In the genomic region with DNA sequence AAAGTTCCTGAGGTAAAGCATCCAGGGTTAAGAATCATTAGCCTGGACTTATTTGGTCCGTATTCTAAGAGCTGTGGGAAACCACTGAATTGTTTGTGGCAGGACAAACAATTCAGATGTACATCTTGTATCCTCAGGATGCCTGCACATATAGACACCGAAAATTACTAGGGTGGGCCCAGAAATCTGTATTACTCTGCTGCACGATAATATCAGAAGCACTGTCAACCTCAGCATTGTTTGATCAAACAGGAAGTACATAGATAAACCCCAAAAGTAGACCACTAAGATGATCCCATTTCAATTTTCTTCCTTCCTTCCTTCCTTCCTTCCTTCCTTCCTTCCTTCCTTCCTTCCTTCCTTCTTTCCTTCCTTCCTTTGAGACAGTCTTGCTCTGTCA, we compare ENCODE assay signal across 25 cellular contexts. TPM values are rescaled to one million over a fixed set of nuclear protein-coding genes. Genes with fewer than 3 reads are reported as not detected.
DNase-seq lines count a peak whose midpoint lies in the region; ATAC-seq, FAIRE-seq and TF ChIP-seq lines count a peak whose summit lies in the region.
"Had no signal": no experiment of that assay in that cellular context is flagged by ENCODE, and none has a peak within 500 bp of the region (broad histone marks: within the 10 kb centered on the region; RNA-seq: fewer than 3 reads in every experiment).

No MANE protein-coding gene starts in this region.

- H3K9ac ChIP-seq in K562 (ENCODE audit: insufficient read depth in 1 of 2, low read depth in 2 of 2, low read length in 2 of 2) = no peak overlapping the region
- H3K9ac ChIP-seq: BLaER1 treated with 17β-estradiol and CSF1 and Interleukin-3, amounts not matched to agents 10 nM and 100 nM; GM23248 had no signal

- no peak for DNase-seq in activated naive CD4-positive, alpha-beta T cell treated with Interleukin-2 at 50 U/mL for 16 hours
- no peak for DNase-seq in K562 (ENCODE audit: extremely low read depth in 1 of 4, low spot score in 3 of 4)
- no peak for DNase-seq in stimulated activated naive B cell treated with anti-CD40 and anti-IgM and Interleukin-4, amounts not matched to agents 10 μg/mL and 1 μg/mL and 100 μg/mL, for 72 hours
- DNase-seq in MG63 = no peak
- DNase-seq in cardiac septum (ENCODE audit: low spot score) = no peak
- DNase-seq: ACHN; AML-193; BE2C; CD4-positive, alpha-beta T cell; CD8-positive, alpha-beta memory T cell; DMS79; EL; GDM1; GM23248; H7; HCEC 1CT had no signal

- H2AFZ ChIP-seq in K562 (ENCODE audit: low read depth, low read length) = no peak overlapping the region
- H2AFZ ChIP-seq: GM23248 had no signal

- no peak overlapping the region for H3K4me3 ChIP-seq in K562
- no peak overlapping the region for H3K4me3 ChIP-seq in MG63
- H3K4me3 ChIP-seq: BLaER1 treated with 17β-estradiol and CSF1 and Interleukin-3, amounts not matched to agents 10 nM and 100 nM; GM12878; GM23248 had no signal

- CTCF ChIA-PET in K562 (lab: Yijun Ruan, JAX; ENCODE audit: low intra/inter-chr PET ratio) = no interaction called here

- TF ChIP-seq EP300 in K562 (IDR thresholded peaks at IDR 0.05; ENCODE audit: low read length) = no peak

- H3K4me1 Mint-ChIP-seq in activated naive CD4-positive, alpha-beta T cell treated with anti-CD3 and anti-CD28 coated beads, Interleukin-2, amount 50 U/mL, for 24 hours = no peaks in the 10 kb centered on the region
- peaks cover 0 to 2% of the 10 kb centered on the region in 2 donors for H3K4me1 Mint-ChIP-seq in stimulated activated naive B cell treated with anti-CD40 and anti-IgM and Interleukin-4, amounts not matched to agents 10 μg/mL and 1 μg/mL and 100 μg/mL, for 72 hours

- H3K4me3 Mint-ChIP-seq in activated naive CD4-positive, alpha-beta T cell treated with anti-CD3 and anti-CD28 coated beads, Interleukin-2, amount 50 U/mL, for 24 hours = no peak overlapping the region
- H3K4me3 Mint-ChIP-seq in stimulated activated naive B cell treated with anti-CD40 and anti-IgM and Interleukin-4, amounts not matched to agents 10 μg/mL and 1 μg/mL and 100 μg/mL, for 72 hours = no peak overlapping the region
- H3K4me3 Mint-ChIP-seq: CD14-positive monocyte; CD4-positive, alpha-beta T cell; CD8-positive, alpha-beta memory T cell had no signal

- TF ChIP-seq CTCF in K562 (IDR thresholded peaks at IDR 0.05 in 2 of 3, conservative IDR thresholded peaks at IDR 0.05 in 1 of 3; ENCODE audit: insufficient read depth in 2 of 3, low read depth in 1 of 3, low read length in 3 of 3) = no peak

- intact Hi-C loops in K562 (cut with micrococcal nuclease) = no loop called here
- intact Hi-C loops in cardiac septum (cut with DNase I) = no loop called here

- H3K9me3 ChIP-seq in K562 (replicated peaks; ENCODE audit: control insufficient read depth, insufficient read depth, low read depth, low read length) (no peaks in the 10 kb centered on the region), MG63 (no peaks in the 10 kb centered on the region)
- H3K9me3 ChIP-seq: BE2C had no signal

- no peak for TF ChIP-seq RAD21 in K562 (CRISPR knock-in tag; conservative IDR thresholded peaks at IDR 0.05 in 1 of 2, IDR thresholded peaks at IDR 0.05 in 1 of 2)

- no peak for TF ChIP-seq POLR2A in K562 (conservative IDR thresholded peaks at IDR 0.05)

- POLR2A ChIA-PET in K562 (lab: Yijun Ruan, JAX) = no interaction called here

- H3K27ac Mint-ChIP-seq in activated naive CD4-positive, alpha-beta T cell treated with anti-CD3 and anti-CD28 coated beads, Interleukin-2, amount 50 U/mL, for 24 hours = peak overlapping the region; percentile 53
- H3K27ac Mint-ChIP-seq in stimulated activated naive B cell treated with anti-CD40 and anti-IgM and Interleukin-4, amounts not matched to agents 10 μg/mL and 1 μg/mL and 100 μg/mL, for 72 hours = peak overlapping the region; percentile 52
- H3K27ac Mint-ChIP-seq: CD14-positive monocyte; CD4-positive, alpha-beta T cell had no signal

- no peak overlapping the region for H3K4me2 ChIP-seq in K562 (ENCODE audit: insufficient read depth, low read length)

- H3K27ac ChIP-seq in K562 (ENCODE audit: extremely low read depth, low read depth, low read length) = no peak overlapping the region
- H3K27ac ChIP-seq: 22Rv1; BLaER1 treated with 17β-estradiol and CSF1 and Interleukin-3, amounts not matched to agents 10 nM and 100 nM; GM23248 had no signal

- H4K20me1 ChIP-seq in K562 (replicated peaks; ENCODE audit: control insufficient read depth, insufficient read depth, low read length) = no peaks in the 10 kb centered on the region
- H4K20me1 ChIP-seq: BLaER1 treated with 17β-estradiol and CSF1 and Interleukin-3, amounts not matched to agents 10 nM and 100 nM had no signal

- no peaks in the 10 kb centered on the region; a peak in 1 of 5 replicates for H3K4me1 ChIP-seq in K562 (replicated peaks in 1 of 2; ENCODE audit: control insufficient read depth in 2 of 2, insufficient read depth in 2 of 2, low read length in 2 of 2)

- no peak for FAIRE-seq in K562 (lab: Jason Lieb, UNC)
- FAIRE-seq: A204.1, D721Med, GM12878, GM19239, H1 had no signal

- ATAC-seq in K562 = no peak
- ATAC-seq in stimulated activated naive B cell treated with anti-CD40 and anti-IgM and Interleukin-4, amounts not matched to agents 10 μg/mL and 1 μg/mL and 100 μg/mL, for 72 hours (replicated peaks) = no peak
- ATAC-seq: GM12878 had no signal

- no peaks in the 10 kb centered on the region for H3K9me1 ChIP-seq in K562 (ENCODE audit: control insufficient read depth, insufficient read depth, low read length)

- no peaks in the 10 kb centered on the region for H3K36me3 Mint-ChIP-seq in activated naive CD4-positive, alpha-beta T cell treated with anti-CD3 and anti-CD28 coated beads, Interleukin-2, amount 50 U/mL, for 24 hours
- no peaks in the 10 kb centered on the region for H3K36me3 Mint-ChIP-seq in stimulated activated naive B cell treated with anti-CD40 and anti-IgM and Interleukin-4, amounts not matched to agents 10 μg/mL and 1 μg/mL and 100 μg/mL, for 72 hours
- H3K36me3 Mint-ChIP-seq: CD14-positive monocyte; CD8-positive, alpha-beta memory T cell had no signal

- H3K36me3 ChIP-seq in K562 (ENCODE audit: control insufficient read depth, insufficient read depth, low read length) = no peaks in the 10 kb centered on the region
- H3K36me3 ChIP-seq in MG63 = no peaks in the 10 kb centered on the region
- H3K36me3 ChIP-seq: BE2C; BLaER1 treated with 17β-estradiol and CSF1 and Interleukin-3, amounts not matched to agents 10 nM and 100 nM had no signal

- 49% methylated on average over 3 of the region's 3 CpGs for WGBS in K562 (ENCODE audit: insufficient coverage, low coverage, missing lambda C conversion rate)

- H3K79me2 ChIP-seq in K562 (ENCODE audit: control insufficient read depth, insufficient read depth, low read length) = no peaks in the 10 kb centered on the region

- peaks cover 6% of the 10 kb centered on the region for H3K9me3 Mint-ChIP-seq in activated naive CD4-positive, alpha-beta T cell treated with anti-CD3 and anti-CD28 coated beads, Interleukin-2, amount 50 U/mL, for 24 hours
- H3K9me3 Mint-ChIP-seq in stimulated activated naive B cell treated with anti-CD40 and anti-IgM and Interleukin-4, amounts not matched to agents 10 μg/mL and 1 μg/mL and 100 μg/mL, for 72 hours = peaks cover 2 to 10% of the 10 kb centered on the region in 2 donors
- H3K9me3 Mint-ChIP-seq: CD4-positive, alpha-beta T cell; CD8-positive, alpha-beta memory T cell had no signal

- BruUV-seq in K562 (replicated peaks; lab: Mats Ljungman, UMichigan) = no TSS peak

- H3K27me3 Mint-ChIP-seq in activated naive CD4-positive, alpha-beta T cell treated with anti-CD3 and anti-CD28 coated beads, Interleukin-2, amount 50 U/mL, for 24 hours = peaks cover 2% of the 10 kb centered on the region
- H3K27me3 Mint-ChIP-seq in stimulated activated naive B cell treated with anti-CD40 and anti-IgM and Interleukin-4, amounts not matched to agents 10 μg/mL and 1 μg/mL and 100 μg/mL, for 72 hours = peaks cover 7 to 14% of the 10 kb centered on the region in 2 donors

- in situ Hi-C loops in K562 (cut with MboI) = no loop called here

- no peaks in the 10 kb centered on the region for H3K27me3 ChIP-seq in K562 (ENCODE audit: control insufficient read depth in 2 of 2, insufficient read depth in 2 of 2, low read length in 2 of 2)
- H3K27me3 ChIP-seq in MG63 = no peaks in the 10 kb centered on the region
- H3K27me3 ChIP-seq: BE2C; BLaER1 treated with 17β-estradiol and CSF1 and Interleukin-3, amounts not matched to agents 10 nM and 100 nM had no signal

TF ChIP-seq in K562, 482 proteins besides CTCF, POLR2A, EP300 and RAD21:
- TF ChIP-seq NFXL1 (CRISPR knock-in tag; IDR thresholded peaks at IDR 0.05) (no peak), GATAD2B (IDR thresholded peaks at IDR 0.05; ENCODE audit: borderline replicate concordance) (no peak)
- TF ChIP-seq, protein P1, sequence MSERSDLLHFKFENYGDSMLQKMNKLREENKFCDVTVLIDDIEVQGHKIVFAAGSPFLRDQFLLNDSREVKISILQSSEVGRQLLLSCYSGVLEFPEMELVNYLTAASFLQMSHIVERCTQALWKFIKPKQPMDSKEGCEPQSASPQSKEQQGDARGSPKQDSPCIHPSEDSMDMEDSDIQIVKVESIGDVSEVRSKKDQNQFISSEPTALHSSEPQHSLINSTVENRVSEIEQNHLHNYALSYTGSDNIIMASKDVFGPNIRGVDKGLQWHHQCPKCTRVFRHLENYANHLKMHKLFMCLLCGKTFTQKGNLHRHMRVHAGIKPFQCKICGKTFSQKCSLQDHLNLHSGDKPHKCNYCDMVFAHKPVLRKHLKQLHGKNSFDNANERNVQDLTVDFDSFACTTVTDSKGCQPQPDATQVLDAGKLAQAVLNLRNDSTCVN (CRISPR knock-in tag; IDR thresholded peaks at IDR 0.05) = 0 out of 2 replicates have a peak, but pooled peaks have one; percentile 17

RNA-seq across cellular contexts. Expression of gene SPRED2, which starts 34.2 kb away (rescaled TPM):
- total RNA-seq in K562 (2011; cell fraction: chromatin; rRNA removed; ENCODE audit: low replicate concordance) = 32.9 and 55.4 TPM in 2 replicates
- total RNA-seq in K562 (2011; cell fraction: nucleolus; rRNA removed) = 16.8 and 20.1 TPM in 2 replicates
- 32.7 and 48.2 TPM in 2 replicates for total RNA-seq in K562 (2011; cell fraction: nucleoplasm; rRNA removed)
- total RNA-seq in K562 (2014; rRNA removed) (7.8 and 9.5 TPM in 2 replicates), K562 (2014; rRNA removed; fragmentation: Illumina TruSeq; extraction: Trizol) (14.1 and 14.8 TPM in 2 replicates), K562 (2015; rRNA removed; fragmentation: Illumina TruSeq; extraction: Trizol) (10.2 and 10.7 TPM in 2 replicates), K562 (2021) (42.6 and 50.8 TPM in 2 replicates), cardiac septum (22.0 TPM)
- polyA plus RNA-seq in K562 (2011; rRNA removed) (15.3 and 16.5 TPM in 2 replicates), K562 (2014; fragmentation: Illumina TruSeq; extraction: Trizol) (40.9 and 42.6 TPM in 2 replicates), K562 (2014; fragmentation: Nextera tagmentation; extraction: Ambion mirVana) (1 to 10 TPM; 4.6 to 6.4 TPM), K562 (2014; rRNA removed) (17.9 and 21.2 TPM in 2 replicates)
- polyA plus RNA-seq in K562 (2011; cell fraction: cytosol; rRNA removed) = 18.1 and 23.5 TPM in 2 replicates
- polyA plus RNA-seq in K562 (2011; cell fraction: nucleus; rRNA removed) = 20.4 and 30.3 TPM in 2 replicates
- polyA plus RNA-seq in K562 (2012) = 22.1 and 26.6 TPM in 2 replicates
- 16.7 and 18.3 TPM in 2 replicates for polyA minus RNA-seq in K562 (2011; rRNA and poly(A)+ RNA removed)
- 22.5 and 22.8 TPM in 2 replicates for polyA minus RNA-seq in K562 (2011; cell fraction: cytosol; rRNA and poly(A)+ RNA removed)
- 6.9 and 9.3 TPM in 2 replicates for polyA minus RNA-seq in K562 (2011; cell fraction: nucleus; rRNA and poly(A)+ RNA removed)
- total RNA-seq in MG63 (2014; rRNA removed; shearing (Covaris generic); ENCODE audit: low replicate concordance) = 1.7 and 3.8 TPM in 2 replicates
